ENCODE assay signal across 8 cellular contexts in the genomic region with DNA sequence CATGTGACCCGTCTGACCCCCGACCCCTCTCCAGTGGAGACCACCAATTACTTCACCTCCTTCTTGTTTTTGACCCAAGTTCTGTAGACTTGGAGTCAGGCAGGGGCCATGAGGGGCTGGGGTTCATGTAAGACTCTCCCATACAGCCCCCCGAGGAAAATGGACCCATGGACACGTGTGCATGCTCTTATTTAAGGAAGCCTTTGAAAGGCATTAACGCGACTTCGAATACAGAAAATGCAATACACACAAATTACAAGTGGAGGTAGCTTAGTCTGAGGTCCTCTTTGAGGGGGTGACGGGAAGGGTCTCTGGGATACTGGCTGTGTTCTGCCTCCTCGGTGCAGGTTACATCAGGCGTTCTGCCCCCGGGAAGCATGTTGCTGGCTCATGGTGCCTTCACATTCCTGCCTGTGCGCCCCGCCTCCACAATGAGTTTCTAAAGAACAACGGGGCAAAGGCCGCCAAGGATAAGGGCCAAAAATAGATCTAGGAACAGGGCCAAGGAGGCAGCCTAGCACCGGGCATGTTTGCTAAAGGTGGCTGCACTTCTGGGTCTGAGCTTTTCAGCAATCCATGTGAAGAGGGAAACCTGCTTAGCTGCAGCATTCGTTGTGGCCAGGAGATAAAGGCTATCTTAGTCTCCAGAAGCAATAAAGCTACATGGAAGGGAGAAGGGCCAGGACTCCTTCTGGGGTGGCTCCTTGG. TPM values are rescaled to one million over a fixed set of nuclear protein-coding genes. Genes with fewer than 3 reads are reported as not detected.
DNase-seq lines count a peak whose midpoint lies in the region; ATAC-seq and TF ChIP-seq lines count a peak whose summit lies in the region.

No MANE protein-coding gene starts in this region.

- TF ChIP-seq CTCF in ascending aorta (IDR thresholded peaks at IDR 0.05) = no peak
- TF ChIP-seq CTCF in left ventricle myocardium inferior (IDR thresholded peaks at IDR 0.05; ENCODE audit: borderline replicate concordance) = no peak

- ATAC-seq in sciatic nerve = peak; percentile 71

- DNase-seq in EH (ENCODE audit: low read depth) = peak; percentile 56
- peak in 1 of 2 donors; percentile 89 for DNase-seq in ascending aorta (ENCODE audit: low spot score in 2 of 2)
- DNase-seq in left ventricle myocardium inferior = peak; percentile 78
- DNase-seq in sciatic nerve (ENCODE audit: low spot score) = no peak
- no peak for DNase-seq in NCI-H345 (lab: John Stamatoyannopoulos, UW)
- no peak for DNase-seq in activated CD4-positive, alpha-beta T cell treated with anti-CD3 and anti-CD28 coated beads for 4 hours
- DNase-seq in iPS-NIHi7 (ENCODE audit: extremely low spot score) = no peak
- DNase-seq in effector CD8-positive, alpha-beta T cell (lab: John Stamatoyannopoulos, UW) = no peak

- H3K36me3 ChIP-seq in ascending aorta = peaks cover 84 to 94% of the 10 kb centered on the region in 2 donors
- peaks cover 82% of the 10 kb centered on the region for H3K36me3 ChIP-seq in left ventricle myocardium inferior

- H3K4me1 ChIP-seq in ascending aorta = peaks cover 7 to 15% of the 10 kb centered on the region in 2 donors
- H3K4me1 ChIP-seq in left ventricle myocardium inferior = peaks cover 60% of the 10 kb centered on the region

- no peaks in the 10 kb centered on the region for H3K27me3 ChIP-seq in ascending aorta
- H3K27me3 ChIP-seq in left ventricle myocardium inferior (ENCODE audit: low read depth) = no peaks in the 10 kb centered on the region

- intact Hi-C loops in ascending aorta (cut with DNase I) = loop anchor here (2.0 to 5.0 kb wide), 2 partner anchors 50 to 54 kb away; a partner anchor contains a TSS
- intact Hi-C loops in left ventricle myocardium inferior (cut with micrococcal nuclease) = no loop called here
- intact Hi-C loops in sciatic nerve (cut with DNase I) = no loop called here

- no peaks in the 10 kb centered on the region for H3K9me3 ChIP-seq in ascending aorta
- no peaks in the 10 kb centered on the region for H3K9me3 ChIP-seq in left ventricle myocardium inferior (replicated peaks)

- H3K27ac ChIP-seq in ascending aorta = peak overlapping the region; percentile 31 to 58
- H3K27ac ChIP-seq in left ventricle myocardium inferior (replicated peaks) = peak overlapping the region; percentile 92

- H3K4me3 ChIP-seq in ascending aorta = no peak overlapping the region
- peak overlapping the region; percentile 28 for H3K4me3 ChIP-seq in left ventricle myocardium inferior

RNA-seq across cellular contexts. Expression of a gene that starts 54.5 kb away (rescaled TPM):
- total RNA-seq in ascending aorta = 17.7 TPM
- total RNA-seq in left ventricle myocardium inferior = 13.8 TPM
- 23.8 TPM for total RNA-seq in sciatic nerve

Comparison
In these comparisons a context has a peak if more than half of its experiments do, and no peak if none do; other contexts are left out.
1. DNase-seq: peak in EH (single experiment) and left ventricle myocardium inferior (single experiment); none in sciatic nerve (single experiment), NCI-H345 (single experiment), activated CD4-positive, alpha-beta T cell treated with anti-CD3 and anti-CD28 coated beads for 4 hours (0 of 2), iPS-NIHi7 (single experiment) and effector CD8-positive, alpha-beta T cell (single experiment).